8 cellular contexts compared by ENCODE assay signal in the genomic region with DNA sequence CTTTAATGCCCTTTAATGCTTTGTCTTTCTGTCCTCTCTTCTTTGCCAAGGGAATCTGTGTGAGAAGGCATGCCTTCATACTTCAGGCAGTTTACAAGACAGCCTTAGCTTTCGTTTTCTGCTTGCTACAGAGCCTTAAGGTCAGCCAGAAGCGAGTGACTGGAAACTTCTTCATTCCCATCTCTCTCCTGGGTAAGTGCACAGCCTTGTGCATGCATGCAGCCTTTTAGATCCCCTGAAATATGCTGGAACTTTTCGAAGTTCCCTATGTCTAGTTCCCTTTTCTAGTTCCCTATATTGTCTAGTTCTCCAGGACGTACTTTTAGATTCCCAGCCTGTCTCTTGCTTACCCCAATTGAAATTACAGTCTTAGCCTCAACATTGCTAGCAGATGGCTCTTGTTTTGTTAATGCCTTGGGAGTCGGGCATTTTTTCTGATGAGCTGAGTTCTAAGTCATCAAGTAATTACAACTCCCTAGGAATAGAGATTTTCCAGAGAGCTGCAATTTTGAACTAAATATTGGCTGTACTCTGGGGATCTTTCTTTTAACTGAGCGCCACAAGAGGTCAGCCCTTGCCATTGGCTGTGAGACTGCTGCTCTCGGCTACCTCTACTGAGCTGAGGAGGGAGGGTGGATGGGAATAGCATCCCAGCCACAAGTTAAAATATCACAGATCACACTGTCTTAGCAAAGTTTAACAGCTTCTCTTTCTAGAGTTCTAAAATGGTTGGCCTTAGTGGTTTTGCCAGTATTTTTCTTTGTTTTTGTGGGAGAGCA. TPM values are rescaled to one million over a fixed set of nuclear protein-coding genes. Genes with fewer than 3 reads are reported as not detected.
DNase-seq lines count a peak whose midpoint lies in the region.

No MANE protein-coding gene starts in this region.

- H3K4me3 ChIP-seq in skin epidermis: peak overlapping the region in 2 of 7 experiments; percentile 2 to 34

- DNase-seq in SIG-M5 treated with dmso at 0.1 percent for 504 hours (lab: John Stamatoyannopoulos, UW; ENCODE audit: unreplicated experiment) (peak; percentile 75), SIG-M5 (lab: John Stamatoyannopoulos, UW) (no peak), M059J (ENCODE audit: low read depth) (peak; percentile 60), amniotic stem cell (lab: John Stamatoyannopoulos, UW) (peak; percentile 9), hypothalamus (lab: John Stamatoyannopoulos, UW) (peak in 28 of 51 donors; percentile 0 to 58 (median 22)), NCI-H1436 (lab: John Stamatoyannopoulos, UW) (no peak)
- no peak for DNase-seq in stimulated activated CD8-positive, alpha-beta memory T cell treated with anti-CD3 and anti-CD28 coated beads, Interleukin-4, amount 100 ng/mL, for 48 hours

- peak overlapping the region in 19 of 21 experiments; percentile 3 to 81 (median 45) for H3K27ac ChIP-seq in skin epidermis

RNA-seq across cellular contexts. Expression of a gene that starts 22.7 kb away (rescaled TPM):
- total RNA-seq in M059J (2014; rRNA removed; shearing (Covaris generic)): 9.0 and 10.6 TPM in 2 replicates

RNA-seq across cellular contexts. Expression of a gene that starts 51.3 kb away (rescaled TPM):
- 23.6 and 30.2 TPM in 2 replicates for total RNA-seq in M059J (2014; rRNA removed; shearing (Covaris generic))

Comparison
In these comparisons a context has a peak if more than half of its experiments do, and no peak if none do; other contexts are left out.
1. DNase-seq: peak in SIG-M5 treated with dmso at 0.1 percent for 504 hours (single experiment), M059J (single experiment), amniotic stem cell (single experiment) and hypothalamus (28 of 51); none in SIG-M5 (single experiment), stimulated activated CD8-positive, alpha-beta memory T cell treated with anti-CD3 and anti-CD28 coated beads, Interleukin-4, amount 100 ng/mL, for 48 hours (single experiment) and NCI-H1436 (single experiment).